Comparison of ENCODE assay signal across 12 cellular contexts in genomic region chr2:10384089-10384734, GRCh38.
DNase-seq lines count a peak whose midpoint lies in the region; ATAC-seq and TF ChIP-seq lines count a peak whose summit lies in the region.
"Had no signal": no experiment of that assay in that cellular context is flagged by ENCODE, and none has a peak within 500 bp of the region (broad histone marks: within the 10 kb centered on the region; RNA-seq: fewer than 3 reads in every experiment).

No MANE protein-coding gene starts in this region.

- no peaks in the 10 kb centered on the region for H3K9me3 ChIP-seq in BLaER1 treated with 17β-estradiol and CSF1 and Interleukin-3, amounts not matched to agents 10 nM and 100 nM (replicated peaks in 1 of 11)

- peak overlapping the region in 7 of 11 experiments; percentile 8 to 74 (median 54); a peak in 8 of 22 replicates for H3K9ac ChIP-seq in BLaER1 treated with 17β-estradiol and CSF1 and Interleukin-3, amounts not matched to agents 10 nM and 100 nM

- H3K36me3 ChIP-seq in BLaER1 treated with 17β-estradiol and CSF1 and Interleukin-3, amounts not matched to agents 10 nM and 100 nM, result peaks cover 0 to 18% (median 0%) of the 10 kb centered on the region in 11 experiments; a peak in 4 of 22 replicates

- H3K36me3 Mint-ChIP-seq in Calu3 (ENCODE audit: insufficient read depth, unreplicated experiment), result no peaks in the 10 kb centered on the region
- peaks cover 3% of the 10 kb centered on the region for H3K36me3 Mint-ChIP-seq in memory B cell

- CTCF ChIA-PET in Calu3 (lab: Charles Lee), result interaction anchor here (2.5 kb wide), 1 partner anchor 24 kb away, joined by 16 read pairs; no protein-coding TSS in a partner anchor
- CTCF ChIA-PET in RWPE1 (lab: Yijun Ruan, JAX), result interaction anchor here (0.6 to 1.5 kb wide), 3 partner anchors 21 to 258 kb away, joined by 3 to 7 read pairs (median 4); no protein-coding TSS in a partner anchor

- H3K27me3 Mint-ChIP-seq in Calu3 (ENCODE audit: unreplicated experiment) (no peaks in the 10 kb centered on the region), memory B cell (no peaks in the 10 kb centered on the region)

- no peak for TF ChIP-seq CTCF in Calu3 (IDR thresholded peaks at IDR 0.05; ENCODE audit: unreplicated experiment)
- TF ChIP-seq CTCF in RWPE1 (conservative IDR thresholded peaks at IDR 0.05; ENCODE audit: low read depth), result no peak

- H4K20me1 ChIP-seq in BLaER1 treated with 17β-estradiol and CSF1 and Interleukin-3, amounts not matched to agents 10 nM and 100 nM, result peaks cover 84 to 100% (median 97%) of the 10 kb centered on the region in 11 experiments

- H3K4me3 ChIP-seq in BLaER1 treated with 17β-estradiol and CSF1 and Interleukin-3, amounts not matched to agents 10 nM and 100 nM, result peak overlapping the region in 3 of 10 experiments; percentile 3 to 21 (median 6); a peak in 4 of 20 replicates

- no peaks in the 10 kb centered on the region for H3K27me3 ChIP-seq in BLaER1 treated with 17β-estradiol and CSF1 and Interleukin-3, amounts not matched to agents 10 nM and 100 nM

- no peak for ATAC-seq in memory B cell (ENCODE audit: low read depth)

- H3K4me1 Mint-ChIP-seq in Calu3 (ENCODE audit: low read depth, unreplicated experiment) (peaks cover 55% of the 10 kb centered on the region), memory B cell (peaks cover 66% of the 10 kb centered on the region)

- H3K27ac ChIP-seq in BLaER1 treated with 17β-estradiol and CSF1 and Interleukin-3, amounts not matched to agents 10 nM and 100 nM, result peak overlapping the region in 7 of 11 experiments; percentile 11 to 88 (median 80); a peak in 12 of 22 replicates
- H3K27ac ChIP-seq in RWPE1, result no peak overlapping the region

- peaks cover 95 to 100% (median 100%) of the 10 kb centered on the region in 10 experiments for H3K4me1 ChIP-seq in BLaER1 treated with 17β-estradiol and CSF1 and Interleukin-3, amounts not matched to agents 10 nM and 100 nM

- peak overlapping the region; percentile 84 to 97 (median 93) for H3K4me2 ChIP-seq in BLaER1 treated with 17β-estradiol and CSF1 and Interleukin-3, amounts not matched to agents 10 nM and 100 nM

- peak overlapping the region; percentile 8 for H3K27ac Mint-ChIP-seq in Calu3 (ENCODE audit: unreplicated experiment)
- H3K27ac Mint-ChIP-seq in memory B cell, result peak overlapping the region; percentile 39
- H3K27ac Mint-ChIP-seq: T-helper 1 cell treated with Interleukin-12 subunit alpha and Interleukin-12 subunit beta and Interleukin-4 antibody, amounts not matched to agents 30 μg/mL and 1 μg/mL, for 36 hours had no signal

- H3K9me3 Mint-ChIP-seq in Calu3 (ENCODE audit: low read depth, unreplicated experiment) (no peaks in the 10 kb centered on the region), memory B cell (no peaks in the 10 kb centered on the region)
- H3K9me3 Mint-ChIP-seq: T-helper 1 cell treated with Interleukin-12 subunit alpha and Interleukin-12 subunit beta and Interleukin-4 antibody, amounts not matched to agents 30 μg/mL and 1 μg/mL, for 36 hours had no signal

- no peak overlapping the region for H3K4me3 Mint-ChIP-seq in Calu3 (ENCODE audit: low read depth, unreplicated experiment)
- H3K4me3 Mint-ChIP-seq in memory B cell, result peak overlapping the region; percentile 75
- H3K4me3 Mint-ChIP-seq: T-helper 1 cell treated with Interleukin-12 subunit alpha and Interleukin-12 subunit beta and Interleukin-4 antibody, amounts not matched to agents 30 μg/mL and 1 μg/mL, for 36 hours had no signal

- BruUV-seq in Calu3 (replicated peaks; lab: Mats Ljungman, UMichigan), result no TSS peak

- DNase-seq in Calu3 (no peak), NCI-H82 treated with DMSO at 0.1 percent for 48 hours (lab: John Stamatoyannopoulos, UW; ENCODE audit: unreplicated experiment) (peak; percentile 71), memory B cell (ENCODE audit: low spot score in 2 of 2) (no peak), RWPE1 (ENCODE audit: low spot score) (no peak), NCI-H187 treated with DMSO at 0.1 percent for 48 hours (lab: John Stamatoyannopoulos, UW) (no peak)
- DNase-seq in central memory CD4-positive, alpha-beta T cell, result no peak
- DNase-seq: COR-L47, hypothalamus, NCI-H1048, NCI-H345 had no signal

- POLR2A ChIA-PET in RWPE1 (lab: Yijun Ruan, JAX; ENCODE audit: low non-redundant PET), result no interaction called here

- intact Hi-C loops in Calu3 (cut with micrococcal nuclease; ENCODE audit: unreplicated experiment), result no loop called here
